Comparison of ENCODE assay signal across 16 cellular contexts in genomic region chr7:8263048-8263447, GRCh38. TPM values are rescaled to one million over a fixed set of nuclear protein-coding genes. Genes with fewer than 3 reads are reported as not detected.
DNase-seq lines count a peak whose midpoint lies in the region; ATAC-seq, FAIRE-seq and TF ChIP-seq lines count a peak whose summit lies in the region.
"Had no signal": no experiment of that assay in that cellular context is flagged by ENCODE, and none has a peak within 500 bp of the region (broad histone marks: within the 10 kb centered on the region; RNA-seq: fewer than 3 reads in every experiment).

No MANE protein-coding gene starts in this region.

- H3K4me3 ChIP-seq in kidney (ENCODE audit: low read length in 2 of 2) = no peak overlapping the region
- H3K4me3 ChIP-seq: SJSA1 had no signal

- ATAC-seq in effector memory CD8-positive, alpha-beta T cell (replicated peaks) = no peak
- ATAC-seq in HG02678 (IDR thresholded peaks at IDR 0.05; ENCODE audit: unreplicated experiment) (no peak), esophagus mucosa (no peak)

- peak overlapping the region in 1 of 2 donors; percentile 67 for H3K9ac ChIP-seq in kidney (ENCODE audit: low read length in 2 of 2)

- peaks cover 4% of the 10 kb centered on the region for H3K9me3 Mint-ChIP-seq in activated naive CD4-positive, alpha-beta T cell treated with anti-CD3 and anti-CD28 coated beads, Interleukin-2, amount 50 U/mL, for 24 hours
- H3K9me3 Mint-ChIP-seq in effector memory CD8-positive, alpha-beta T cell = peaks cover 0 to 1% of the 10 kb centered on the region in 2 donors
- peaks cover 9% of the 10 kb centered on the region for H3K9me3 Mint-ChIP-seq in osteocyte (ENCODE audit: unreplicated experiment)

- TF ChIP-seq CTCF in osteocyte (IDR thresholded peaks at IDR 0.05) = no peak
- TF ChIP-seq CTCF in kidney (IDR thresholded peaks at IDR 0.05; ENCODE audit: borderline replicate concordance, extremely low read depth, insufficient read depth) = no peak

- no peaks in the 10 kb centered on the region for H3K36me3 Mint-ChIP-seq in activated naive CD4-positive, alpha-beta T cell treated with anti-CD3 and anti-CD28 coated beads, Interleukin-2, amount 50 U/mL, for 24 hours
- no peaks in the 10 kb centered on the region for H3K36me3 Mint-ChIP-seq in effector memory CD8-positive, alpha-beta T cell (ENCODE audit: insufficient read depth)
- no peaks in the 10 kb centered on the region for H3K36me3 Mint-ChIP-seq in osteocyte (ENCODE audit: unreplicated experiment)

- no peaks in the 10 kb centered on the region for H3K36me3 ChIP-seq in kidney (ENCODE audit: control insufficient read depth in 1 of 2, insufficient read depth in 2 of 2, low read length in 2 of 2)
- H3K36me3 ChIP-seq: SJSA1, uterus had no signal

- H3K27ac ChIP-seq in kidney (ENCODE audit: low read depth in 2 of 2, low read length in 2 of 2) = no peak overlapping the region
- H3K27ac ChIP-seq: SJSA1 had no signal

- no peak overlapping the region for H3K27ac Mint-ChIP-seq in activated naive CD4-positive, alpha-beta T cell treated with anti-CD3 and anti-CD28 coated beads, Interleukin-2, amount 50 U/mL, for 24 hours
- H3K27ac Mint-ChIP-seq in effector memory CD8-positive, alpha-beta T cell = no peak overlapping the region
- H3K27ac Mint-ChIP-seq in osteocyte (ENCODE audit: unreplicated experiment) = no peak overlapping the region
- H3K27ac Mint-ChIP-seq: activated CD4-positive, alpha-beta T cell treated with anti-CD3 and anti-CD28 coated beads, Interleukin-2, amount 10 ng/mL, durations not matched to agents 24 days and 14 days had no signal

- H3K4me3 Mint-ChIP-seq in activated naive CD4-positive, alpha-beta T cell treated with anti-CD3 and anti-CD28 coated beads, Interleukin-2, amount 50 U/mL, for 24 hours = peak overlapping the region; percentile 40
- peak overlapping the region; percentile 59 to 60 for H3K4me3 Mint-ChIP-seq in effector memory CD8-positive, alpha-beta T cell
- peak overlapping the region; percentile 47 for H3K4me3 Mint-ChIP-seq in osteocyte (ENCODE audit: unreplicated experiment)

- no peak for DNase-seq in activated naive CD4-positive, alpha-beta T cell treated with anti-CD3 and anti-CD28 coated beads, Interleukin-2, amount 50 U/mL, for 16 hours
- peak; percentile 91 for DNase-seq in NCI-H82 (lab: John Stamatoyannopoulos, UW)
- no peak for DNase-seq in effector memory CD8-positive, alpha-beta T cell
- no peak for DNase-seq in osteocyte (ENCODE audit: extremely low spot score, unreplicated experiment)
- DNase-seq in kidney = no peak
- DNase-seq: activated CD4-positive, alpha-beta T cell treated with anti-CD3 and anti-CD28 coated beads, Interleukin-2, amount 10 ng/mL, durations not matched to agents 24 days and 14 days; HCEC 1CT; NCI-H524 treated with DMSO at 0.1 percent for 48 hours; uterus had no signal

- peaks cover 8% of the 10 kb centered on the region for H3K4me1 Mint-ChIP-seq in activated naive CD4-positive, alpha-beta T cell treated with anti-CD3 and anti-CD28 coated beads, Interleukin-2, amount 50 U/mL, for 24 hours
- peaks cover 5 to 6% of the 10 kb centered on the region in 2 donors for H3K4me1 Mint-ChIP-seq in effector memory CD8-positive, alpha-beta T cell (ENCODE audit: low read depth in 2 of 2)
- peaks cover 3% of the 10 kb centered on the region for H3K4me1 Mint-ChIP-seq in osteocyte (ENCODE audit: unreplicated experiment)

- no peak for FAIRE-seq in kidney (lab: Jason Lieb, UNC)
- FAIRE-seq: endometrium had no signal

- H3K9me3 ChIP-seq in kidney (ENCODE audit: control insufficient read depth in 1 of 2, low read length in 2 of 2) = no peaks in the 10 kb centered on the region
- H3K9me3 ChIP-seq: mucosa of descending colon, SJSA1, uterus had no signal

- no peaks in the 10 kb centered on the region for H3K4me1 ChIP-seq in kidney (ENCODE audit: control insufficient read depth in 1 of 2, insufficient read depth in 1 of 2, low read depth in 1 of 2, low read length in 2 of 2)
- H3K4me1 ChIP-seq: SJSA1, uterus had no signal

- H3K27me3 Mint-ChIP-seq in activated naive CD4-positive, alpha-beta T cell treated with anti-CD3 and anti-CD28 coated beads, Interleukin-2, amount 50 U/mL, for 24 hours = peaks cover 43% of the 10 kb centered on the region
- H3K27me3 Mint-ChIP-seq in effector memory CD8-positive, alpha-beta T cell = peaks cover 61 to 70% of the 10 kb centered on the region in 2 donors
- H3K27me3 Mint-ChIP-seq in osteocyte (ENCODE audit: unreplicated experiment) = peaks cover 62% of the 10 kb centered on the region

- intact Hi-C loops in kidney (cut with DNase I) = no loop called here

RNA-seq across cellular contexts. Expression of gene ICA1, which starts 1.1 kb away (rescaled TPM):
- total RNA-seq in osteocyte (1.7 and 2.2 TPM in 2 replicates), kidney (41.8 TPM), esophagus mucosa (9.4 TPM)
- polyA plus RNA-seq in kidney (ENCODE audit: insufficient read depth, low read depth, low replicate concordance) = 24.2 TPM
- total RNA-seq: LHCN-M2, SJSA1 had no signal
